Comparison of ENCODE assay signal across 15 cellular contexts in the genomic region with DNA sequence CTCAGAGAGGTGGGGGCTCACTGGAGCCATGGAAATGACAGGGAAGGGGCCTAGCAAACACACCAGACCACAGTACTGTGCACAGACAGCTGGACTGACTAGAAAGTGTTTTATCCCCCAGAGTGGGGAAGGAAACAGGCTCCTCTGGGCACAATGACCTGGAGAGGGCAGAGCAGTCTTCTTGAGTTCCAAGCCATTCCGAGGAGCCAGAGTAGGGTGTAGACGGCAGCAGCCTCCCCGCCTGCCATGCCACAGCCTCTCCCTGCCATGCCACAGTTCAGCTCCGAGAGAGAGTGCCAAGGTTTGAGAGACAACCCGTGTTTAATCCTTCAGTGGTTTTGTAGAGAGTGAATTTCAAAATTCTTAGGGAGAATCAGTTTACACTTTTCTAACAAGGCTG. TPM values are rescaled to one million over a fixed set of nuclear protein-coding genes. Genes with fewer than 3 reads are reported as not detected.
DNase-seq lines count a peak whose midpoint lies in the region; FAIRE-seq and TF ChIP-seq lines count a peak whose summit lies in the region.
"Had no signal": no experiment of that assay in that cellular context is flagged by ENCODE, and none has a peak within 500 bp of the region (broad histone marks: within the 10 kb centered on the region; RNA-seq: fewer than 3 reads in every experiment).

No MANE protein-coding gene starts in this region.

- peaks cover 7% of the 10 kb centered on the region for H3K4me1 ChIP-seq in testis
- peaks cover 3 to 14% of the 10 kb centered on the region in 2 donors for H3K4me1 ChIP-seq in kidney (ENCODE audit: control insufficient read depth in 1 of 2, insufficient read depth in 1 of 2, low read depth in 1 of 2, low read length in 2 of 2)
- H3K4me1 ChIP-seq in OCI-LY7 (ENCODE audit: insufficient read depth, low read length, poor library complexity, severe bottlenecking): peaks cover 19% of the 10 kb centered on the region

- H3K4me2 ChIP-seq in neural cell (ENCODE audit: low read length) (peak overlapping the region; percentile 86), OCI-LY7 (ENCODE audit: low read length) (no peak overlapping the region)
- H3K4me2 ChIP-seq: A549 had no signal

- H3K9me2 ChIP-seq in neural cell (ENCODE audit: insufficient read depth, low read length): no peaks in the 10 kb centered on the region
- no peaks in the 10 kb centered on the region for H3K9me2 ChIP-seq in OCI-LY7 (ENCODE audit: insufficient read depth, low read length)

- no peaks in the 10 kb centered on the region for H4K20me1 ChIP-seq in neural cell (ENCODE audit: insufficient read depth)
- H4K20me1 ChIP-seq in OCI-LY7 (ENCODE audit: insufficient read depth, low read length): no peaks in the 10 kb centered on the region

- WGBS in testis, 2 donors: 71 to 78% methylated on average over 4 to 5 of the region's 5 CpGs

- peak; percentile 47 for DNase-seq in NCI-H2171 treated with DMSO at 0.1 percent for 48 hours (lab: John Stamatoyannopoulos, UW)
- no peak for DNase-seq in NCI-H2171 (lab: John Stamatoyannopoulos, UW)
- peak; percentile 62 for DNase-seq in G401 (ENCODE audit: low spot score)
- peak; percentile 15 for DNase-seq in WERI-Rb-1
- DNase-seq in testis: no peak
- DNase-seq in kidney: no peak
- no peak for DNase-seq in OCI-LY7 (ENCODE audit: low spot score)
- DNase-seq: NCI-H187, NCI-H510A treated with DMSO at 0.1 percent for 48 hours, RPMI8226 had no signal

- peaks cover 5% of the 10 kb centered on the region for H3K9me3 ChIP-seq in WERI-Rb-1 (ENCODE audit: severe bottlenecking)
- no peaks in the 10 kb centered on the region for H3K9me3 ChIP-seq in neural cell (ENCODE audit: low read length)
- no peaks in the 10 kb centered on the region for H3K9me3 ChIP-seq in testis
- no peaks in the 10 kb centered on the region for H3K9me3 ChIP-seq in kidney (ENCODE audit: control insufficient read depth in 1 of 2, low read length in 2 of 2)
- H3K9me3 ChIP-seq in OCI-LY7 (ENCODE audit: low read length): no peaks in the 10 kb centered on the region

- intact Hi-C loops in testis (cut with DNase I; ENCODE audit: low total_unique reads): no loop called here
- intact Hi-C loops in kidney (cut with DNase I): no loop called here
- intact Hi-C loops in OCI-LY7 (cut with micrococcal nuclease; ENCODE audit: unreplicated experiment): no loop called here

- no peak for TF ChIP-seq POLR2A in testis (IDR thresholded peaks at IDR 0.05)

- peaks cover 66% of the 10 kb centered on the region for H3K79me2 ChIP-seq in neural cell (replicated peaks; ENCODE audit: insufficient read depth, low read length)
- H3K79me2 ChIP-seq in OCI-LY7 (ENCODE audit: insufficient read depth, low read depth, low read length): no peaks in the 10 kb centered on the region

- POLR2A ChIA-PET in OCI-LY7 (lab: Charles Lee): no interaction called here

- TF ChIP-seq EP300 in neural cell (conservative IDR thresholded peaks at IDR 0.05; ENCODE audit: poor library complexity, severe bottlenecking): no peak

- no peak overlapping the region for H3K4me3 ChIP-seq in WERI-Rb-1 (ENCODE audit: low read depth, low read length)
- H3K4me3 ChIP-seq in neural cell (ENCODE audit: low read length): peak overlapping the region; percentile 93
- no peak overlapping the region for H3K4me3 ChIP-seq in testis
- no peak overlapping the region for H3K4me3 ChIP-seq in kidney (ENCODE audit: low read length in 2 of 2)
- H3K4me3 ChIP-seq in OCI-LY7 (ENCODE audit: low read depth, low read length, poor library complexity, severe bottlenecking): no peak overlapping the region
- H3K4me3 ChIP-seq: A549, HAP-1 had no signal

- TF ChIP-seq CTCF in WERI-Rb-1 (IDR thresholded peaks at IDR 0.05; ENCODE audit: low read depth, low read length) (no peak), neural cell (IDR thresholded peaks at IDR 0.05; ENCODE audit: poor library complexity, severe bottlenecking) (peak; percentile 15), testis (IDR thresholded peaks at IDR 0.05) (no peak), kidney (IDR thresholded peaks at IDR 0.05; ENCODE audit: borderline replicate concordance, extremely low read depth, insufficient read depth) (no peak), OCI-LY7 (conservative IDR thresholded peaks at IDR 0.05; ENCODE audit: low read length) (no peak)

- CTCF ChIA-PET in OCI-LY7 (lab: Charles Lee; ENCODE audit: unreplicated experiment): no interaction called here

- H2AFZ ChIP-seq in neural cell (ENCODE audit: low read depth, low read length) (no peak overlapping the region), OCI-LY7 (ENCODE audit: low read length) (no peak overlapping the region)

- no peak for TF ChIP-seq RAD21 in neural cell (conservative IDR thresholded peaks at IDR 0.05)

- H3K27ac ChIP-seq in WERI-Rb-1 (peak overlapping the region; percentile 81), neural cell (ENCODE audit: low read length) (no peak overlapping the region), testis (no peak overlapping the region), kidney (ENCODE audit: low read depth in 2 of 2, low read length in 2 of 2) (no peak overlapping the region), OCI-LY7 (ENCODE audit: low read depth, low read length, poor library complexity, severe bottlenecking) (no peak overlapping the region)
- H3K27ac ChIP-seq: A549, C4-2B, HL-60 had no signal

- H3K9ac ChIP-seq in neural cell (ENCODE audit: low read length) (peak overlapping the region; percentile 74), kidney (ENCODE audit: low read length in 2 of 2) (no peak overlapping the region)

- BruUV-seq in OCI-LY7 (replicated peaks; lab: Mats Ljungman, UMichigan): no TSS peak

- no peaks in the 10 kb centered on the region; the same call in 1 of the 2 replicates for H3K36me3 ChIP-seq in WERI-Rb-1
- no peaks in the 10 kb centered on the region for H3K36me3 ChIP-seq in neural cell (ENCODE audit: insufficient read depth, low read length)
- H3K36me3 ChIP-seq in testis (ENCODE audit: low read depth, missing control alignments): no peaks in the 10 kb centered on the region
- no peaks in the 10 kb centered on the region for H3K36me3 ChIP-seq in kidney (ENCODE audit: control insufficient read depth in 1 of 2, insufficient read depth in 2 of 2, low read length in 2 of 2)
- H3K36me3 ChIP-seq in OCI-LY7 (ENCODE audit: insufficient read depth, low read length): no peaks in the 10 kb centered on the region
- H3K36me3 ChIP-seq: HAP-1 had no signal

- peaks cover 3% of the 10 kb centered on the region for H3K27me3 ChIP-seq in WERI-Rb-1 (ENCODE audit: insufficient read depth, low read depth, severe bottlenecking)
- H3K27me3 ChIP-seq in neural cell (ENCODE audit: insufficient read depth, low read depth, low read length): no peaks in the 10 kb centered on the region
- H3K27me3 ChIP-seq in testis: no peaks in the 10 kb centered on the region

- in situ Hi-C loops in G401 (cut with HindIII; ENCODE audit: low sequenced_read_pairs): no loop called here

- H3F3A ChIP-seq in neural cell (ENCODE audit: insufficient read depth, low read length, poor library complexity, severe bottlenecking): no peaks in the 10 kb centered on the region

- FAIRE-seq in kidney (lab: Jason Lieb, UNC): no peak
- FAIRE-seq: A549 had no signal

RNA-seq across cellular contexts. Expression of a gene that starts 3.0 kb away (rescaled TPM):
- total RNA-seq in G401 (2014; rRNA removed; shearing (Covaris generic)): 46.6 and 66.7 TPM in 2 replicates
- 266 and 342 TPM in 2 replicates for polyA plus RNA-seq in neural cell
- polyA minus RNA-seq in neural cell: 245 and 268 TPM in 2 replicates
- total RNA-seq in testis: 10 to 100 TPM; 71.9 to 88.8 TPM
- polyA plus RNA-seq in testis (ENCODE audit: insufficient read depth, low read depth, low replicate concordance): 51.3 TPM
- 7.4 TPM for total RNA-seq in kidney
- 10.5 TPM for polyA plus RNA-seq in kidney (ENCODE audit: insufficient read depth, low read depth, low replicate concordance)
- 29.4 and 37.7 TPM in 2 replicates for total RNA-seq in OCI-LY7 (2014; rRNA removed; shearing (Covaris generic))
- 15.2 and 16.1 TPM in 2 replicates for total RNA-seq in OCI-LY7 (2022)

RNA-seq across cellular contexts. Expression of a gene that starts 33.8 kb away (rescaled TPM):
- total RNA-seq in G401 (2014; rRNA removed; shearing (Covaris generic)): 257 and 300 TPM in 2 replicates
- polyA plus RNA-seq in neural cell (13.7 and 16.1 TPM in 2 replicates), testis (ENCODE audit: insufficient read depth, low read depth, low replicate concordance) (32.5 TPM), kidney (ENCODE audit: insufficient read depth, low read depth, low replicate concordance) (3.3 TPM)
- 20.4 and 34.6 TPM in 2 replicates for polyA minus RNA-seq in neural cell
- total RNA-seq in testis (10 to 100 TPM; 40.8 to 49.3 TPM), kidney (8.8 TPM), OCI-LY7 (2022) (218 and 234 TPM in 2 replicates)
- total RNA-seq in OCI-LY7 (2014; rRNA removed; shearing (Covaris generic)): 207 and 237 TPM in 2 replicates

RNA-seq across cellular contexts. Expression of a gene that starts 40.7 kb away (rescaled TPM):
- total RNA-seq in G401 (2014; rRNA removed; shearing (Covaris generic)): 4.0 and 4.8 TPM in 2 replicates
- polyA plus RNA-seq in neural cell: 2.0 and 4.3 TPM in 2 replicates
- 4.9 and 6.6 TPM in 2 replicates for polyA minus RNA-seq in neural cell
- 10 to 100 TPM; 28.7 to 39.1 TPM for total RNA-seq in testis
- polyA plus RNA-seq in testis (ENCODE audit: insufficient read depth, low read depth, low replicate concordance): 16.7 TPM
- total RNA-seq in kidney: 29.2 TPM
- polyA plus RNA-seq in kidney (ENCODE audit: insufficient read depth, low read depth, low replicate concordance): 43.2 TPM
- 4.4 and 9.1 TPM in 2 replicates for total RNA-seq in OCI-LY7 (2014; rRNA removed; shearing (Covaris generic))
- 14.0 and 14.5 TPM in 2 replicates for total RNA-seq in OCI-LY7 (2022)

RNA-seq across cellular contexts. Expression of a gene that starts 41.5 kb away (rescaled TPM):
- total RNA-seq in G401 (2014; rRNA removed; shearing (Covaris generic)): 38.3 and 42.3 TPM in 2 replicates
- 26.5 and 37.9 TPM in 2 replicates for polyA plus RNA-seq in neural cell
- 12.6 and 20.9 TPM in 2 replicates for polyA minus RNA-seq in neural cell
- 10 to 100 TPM; 55.7 to 59.3 TPM for total RNA-seq in testis
- polyA plus RNA-seq in testis (ENCODE audit: insufficient read depth, low read depth, low replicate concordance): 32.6 TPM
- 36.4 TPM for total RNA-seq in kidney
- 35.4 TPM for polyA plus RNA-seq in kidney (ENCODE audit: insufficient read depth, low read depth, low replicate concordance)
- 25.6 and 32.3 TPM in 2 replicates for total RNA-seq in OCI-LY7 (2014; rRNA removed; shearing (Covaris generic))
- 44.6 and 51.4 TPM in 2 replicates for total RNA-seq in OCI-LY7 (2022)

Comparison
In these comparisons a context has a peak if more than half of its experiments do, and no peak if none do; other contexts are left out.
1. DNase-seq: peak in NCI-H2171 treated with DMSO at 0.1 percent for 48 hours (single experiment), G401 (single experiment) and WERI-Rb-1 (single experiment); none in NCI-H2171 (single experiment), testis (single experiment), kidney (single experiment) and OCI-LY7 (single experiment).